ENCODE assay signal across 17 cellular contexts in genomic region chr5:112192886-112193285, GRCh38.
DNase-seq lines count a peak whose midpoint lies in the region; ATAC-seq and TF ChIP-seq lines count a peak whose summit lies in the region.
"Had no signal": no experiment of that assay in that cellular context is flagged by ENCODE, and none has a peak within 500 bp of the region (broad histone marks: within the 10 kb centered on the region; RNA-seq: fewer than 3 reads in every experiment).

No MANE protein-coding gene starts in this region.

- H3K14ac ChIP-seq in mesenchymal stem cell (ENCODE audit: low read length in 2 of 2), result no peak overlapping the region

- no peak overlapping the region for H3K4ac ChIP-seq in mesenchymal stem cell (ENCODE audit: low read depth in 1 of 2, low read length in 2 of 2)

- 88% methylated on average over 3 of the region's 3 CpGs for WGBS in mesenchymal stem cell

- POLR2A ChIA-PET in naive thymus-derived CD4-positive, alpha-beta T cell (lab: Charles Lee), result no interaction called here

- H3K79me1 ChIP-seq in mesenchymal stem cell (replicated peaks; ENCODE audit: low read length, poor library complexity, severe bottlenecking), result no peaks in the 10 kb centered on the region

- no peak for TF ChIP-seq CTCF in fibroblast of the aortic adventitia (IDR thresholded peaks at IDR 0.05; ENCODE audit: insufficient read depth, low read length)

- H3K4me2 ChIP-seq in mesenchymal stem cell (ENCODE audit: low read length, poor library complexity, severe bottlenecking), result no peak overlapping the region

- no peaks in the 10 kb centered on the region for H3K4me1 Mint-ChIP-seq in naive thymus-derived CD4-positive, alpha-beta T cell
- H3K4me1 Mint-ChIP-seq: CD4-positive, alpha-beta memory T cell; H9 had no signal

- H3K9me3 ChIP-seq in mesenchymal stem cell (ENCODE audit: control insufficient read depth, low read length), result no peaks in the 10 kb centered on the region
- H3K9me3 ChIP-seq in naive thymus-derived CD4-positive, alpha-beta T cell (ENCODE audit: control insufficient read depth in 2 of 3, low read length in 3 of 3), result no peaks in the 10 kb centered on the region

- no peak overlapping the region for H2BK5ac ChIP-seq in mesenchymal stem cell (ENCODE audit: low read depth, low read length, poor library complexity, severe bottlenecking)

- no peak overlapping the region for H3K27ac Mint-ChIP-seq in naive thymus-derived CD4-positive, alpha-beta T cell
- H3K27ac Mint-ChIP-seq: CD4-positive, alpha-beta memory T cell; H9 had no signal

- no peak overlapping the region for H2BK12ac ChIP-seq in mesenchymal stem cell (ENCODE audit: low read length in 2 of 2)

- no peak overlapping the region for H2AK5ac ChIP-seq in mesenchymal stem cell (ENCODE audit: low read length, severe bottlenecking)

- H3K18ac ChIP-seq in mesenchymal stem cell (ENCODE audit: low read depth in 1 of 2, low read length in 2 of 2), result no peak overlapping the region

- no peak overlapping the region for H3K27ac ChIP-seq in mesenchymal stem cell (ENCODE audit: low read length, poor library complexity, severe bottlenecking)
- no peak overlapping the region for H3K27ac ChIP-seq in naive thymus-derived CD4-positive, alpha-beta T cell (ENCODE audit: low read depth, low read length)
- H3K27ac ChIP-seq: GM23248 had no signal

- H3K36me3 ChIP-seq in mesenchymal stem cell (ENCODE audit: control insufficient read depth in 1 of 2, insufficient read depth in 2 of 2, low read depth in 1 of 2, low read length in 2 of 2), result no peaks in the 10 kb centered on the region
- H3K36me3 ChIP-seq in naive thymus-derived CD4-positive, alpha-beta T cell (ENCODE audit: control insufficient read depth in 2 of 3, insufficient read depth in 3 of 3, low read length in 3 of 3), result no peaks in the 10 kb centered on the region

- peak; percentile 39 for DNase-seq in amniotic epithelial cell (ENCODE audit: low read depth)
- DNase-seq in fibroblast of the aortic adventitia (ENCODE audit: low read depth), result peak; percentile 19
- peak; percentile 18 for DNase-seq in mesenchymal stem cell
- no peak for DNase-seq in NAMALWA (ENCODE audit: low spot score)
- no peak for DNase-seq in naive thymus-derived CD4-positive, alpha-beta T cell
- DNase-seq: C1 segment of cervical spinal cord; Calu3; CD4-positive, alpha-beta memory T cell; COR-L47; DMS53; DMS79 treated with DMSO at 0.1 percent for 48 hours; GF-D8; GM23248; H9 had no signal

- no peaks in the 10 kb centered on the region for H3K36me3 Mint-ChIP-seq in naive thymus-derived CD4-positive, alpha-beta T cell
- H3K36me3 Mint-ChIP-seq: CD4-positive, alpha-beta memory T cell had no signal

- no peak overlapping the region for H2BK15ac ChIP-seq in mesenchymal stem cell (ENCODE audit: low read depth, poor library complexity, severe bottlenecking)

- no peaks in the 10 kb centered on the region for H3K9me3 Mint-ChIP-seq in naive thymus-derived CD4-positive, alpha-beta T cell
- H3K9me3 Mint-ChIP-seq: CD4-positive, alpha-beta memory T cell; H9 had no signal

- no peak for ATAC-seq in HG03025 (IDR thresholded peaks at IDR 0.05; ENCODE audit: low FRiP score, unreplicated experiment)
- no peak for ATAC-seq in naive thymus-derived CD4-positive, alpha-beta T cell
- ATAC-seq in GM18858 (IDR thresholded peaks at IDR 0.05; ENCODE audit: unreplicated experiment), result no peak
- ATAC-seq: HCT116 had no signal

- H4K91ac ChIP-seq in mesenchymal stem cell (ENCODE audit: low read length), result no peak overlapping the region

- H3K4me1 ChIP-seq in mesenchymal stem cell (ENCODE audit: control insufficient read depth, insufficient read depth, low read depth, low read length), result no peaks in the 10 kb centered on the region
- H3K4me1 ChIP-seq in naive thymus-derived CD4-positive, alpha-beta T cell (ENCODE audit: control insufficient read depth in 2 of 2, insufficient read depth in 2 of 2, low read length in 2 of 2), result no peaks in the 10 kb centered on the region

- intact Hi-C loops in naive thymus-derived CD4-positive, alpha-beta T cell (cut with micrococcal nuclease), result no loop called here

- CTCF ChIA-PET in naive thymus-derived CD4-positive, alpha-beta T cell (lab: Charles Lee), result no interaction called here

- peaks cover 23 to 32% (median 29%) of the 10 kb centered on the region in 5 donors for H3K27me3 Mint-ChIP-seq in naive thymus-derived CD4-positive, alpha-beta T cell

- H3K23ac ChIP-seq in mesenchymal stem cell (ENCODE audit: low read length in 2 of 2), result no peak overlapping the region

- H2AFZ ChIP-seq in mesenchymal stem cell (ENCODE audit: low read depth, low read length), result no peak overlapping the region
- H2AFZ ChIP-seq: GM23248 had no signal

- no peak overlapping the region for H2BK120ac ChIP-seq in mesenchymal stem cell (ENCODE audit: low read depth, low read length)

- no peaks in the 10 kb centered on the region for H3K27me3 ChIP-seq in mesenchymal stem cell (ENCODE audit: control insufficient read depth in 1 of 2, insufficient read depth in 1 of 2, low read length in 2 of 2)
- no peaks in the 10 kb centered on the region for H3K27me3 ChIP-seq in naive thymus-derived CD4-positive, alpha-beta T cell (ENCODE audit: control insufficient read depth in 2 of 2, insufficient read depth in 2 of 2, low read length in 2 of 2)

- H3K4me3 Mint-ChIP-seq in naive thymus-derived CD4-positive, alpha-beta T cell, result no peak overlapping the region
- H3K4me3 Mint-ChIP-seq: CD4-positive, alpha-beta memory T cell; H9 had no signal

- H3K4me3 ChIP-seq in fibroblast of the aortic adventitia (ENCODE audit: low read depth, low read length), result no peak overlapping the region
- H3K4me3 ChIP-seq in mesenchymal stem cell (ENCODE audit: insufficient read depth in 1 of 2, low read depth in 1 of 2, low read length in 2 of 2), result no peak overlapping the region
- no peak overlapping the region for H3K4me3 ChIP-seq in naive thymus-derived CD4-positive, alpha-beta T cell (ENCODE audit: low read length)
- H3K4me3 ChIP-seq: GM23248 had no signal

- no peak overlapping the region for H3K9ac ChIP-seq in mesenchymal stem cell (ENCODE audit: low read length)
- H3K9ac ChIP-seq: GM23248 had no signal

- no peak overlapping the region for H4K8ac ChIP-seq in mesenchymal stem cell (ENCODE audit: low read length)

Comparison
In these comparisons a context has a peak if more than half of its experiments do, and no peak if none do; other contexts are left out.
1. DNase-seq: peak in amniotic epithelial cell (single experiment), fibroblast of the aortic adventitia (single experiment) and mesenchymal stem cell (single experiment); none in NAMALWA (single experiment) and naive thymus-derived CD4-positive, alpha-beta T cell (0 of 9).